Comparison of ENCODE assay signal across 2 cellular contexts in genomic region chr17:70307430-70307829, GRCh38.
TF ChIP-seq lines count a peak whose summit lies in the region.

No MANE protein-coding gene starts in this region.

TF ChIP-seq in GM23338, 12 proteins besides CTCF, POLR2A, EP300 and RAD21 (continued from another document):
- TF ChIP-seq ETS1 (IDR thresholded peaks at IDR 0.05), result no peak
- no peak for TF ChIP-seq EZH2 (IDR thresholded peaks at IDR 0.05; ENCODE audit: low read depth, unreplicated experiment)
- TF ChIP-seq REST (IDR thresholded peaks at IDR 0.05; ENCODE audit: unreplicated experiment), result no peak
- TF ChIP-seq POLR2AphosphoS5 (IDR thresholded peaks at IDR 0.05; ENCODE audit: low read depth), result no peak
- no peak for TF ChIP-seq NANOG (IDR thresholded peaks at IDR 0.05; ENCODE audit: borderline replicate concordance)
- TF ChIP-seq EZH2phosphoT487 (IDR thresholded peaks at IDR 0.05; ENCODE audit: unreplicated experiment), result no peak
- no peak for TF ChIP-seq STAT1 (IDR thresholded peaks at IDR 0.05; ENCODE audit: unreplicated experiment)
- no peak for TF ChIP-seq ZNF331 (CRISPR knock-in tag; IDR thresholded peaks at IDR 0.05; ENCODE audit: low read depth)
- TF ChIP-seq JUNB (IDR thresholded peaks at IDR 0.05; ENCODE audit: unreplicated experiment), result no peak
- TF ChIP-seq ZNF462 (CRISPR knock-in tag; IDR thresholded peaks at IDR 0.05), result no peak

TF ChIP-seq in SK-N-SH, 30 proteins besides CTCF, POLR2A, EP300 and RAD21 (continued from another document):
- TF ChIP-seq PBX3 (IDR thresholded peaks at IDR 0.05) (peak; percentile 42), RFX5 (IDR thresholded peaks at IDR 0.05; ENCODE audit: low read length) (peak; percentile 80), CHD2 (IDR thresholded peaks at IDR 0.05; ENCODE audit: low read length, partially characterized antibody) (no peak), JUND (IDR thresholded peaks at IDR 0.05) (no peak)
